ENCODE assay signal across 8 cellular contexts in genomic region chr3:98563661-98564281, GRCh38. TPM values are rescaled to one million over a fixed set of nuclear protein-coding genes. Genes with fewer than 3 reads are reported as not detected.
A peak's percentile ranks its signal among the peaks of the same experiment; 100 is the strongest.
DNase-seq lines count a peak whose midpoint lies in the region; ATAC-seq, FAIRE-seq and TF ChIP-seq lines count a peak whose summit lies in the region.

No MANE protein-coding gene starts in this region.

- H3K36me3 Mint-ChIP-seq in T-helper 1 cell treated with Interleukin-12 subunit alpha and Interleukin-12 subunit beta and Interleukin-4 antibody, amounts not matched to agents 30 μg/mL and 1 μg/mL, for 36 hours (ENCODE audit: low read depth) = peaks cover 24% of the 10 kb centered on the region
- H3K36me3 Mint-ChIP-seq in natural killer cell treated with Interleukin-12 subunit alpha and Interleukin-12 subunit beta and Interleukin-15 and Interleukin-18, amount 100 ng/mL, for 72 hours = peaks cover 11% of the 10 kb centered on the region

- no peak for TF ChIP-seq EP300 in A549 (IDR thresholded peaks at IDR 0.05)

- H3K4me3 ChIP-seq in A549 = no peak overlapping the region

- peak overlapping the region; percentile 97 for H3K27ac Mint-ChIP-seq in T-helper 1 cell treated with Interleukin-12 subunit alpha and Interleukin-12 subunit beta and Interleukin-4 antibody, amounts not matched to agents 30 μg/mL and 1 μg/mL, for 36 hours
- peak overlapping the region; percentile 92 to 98 for H3K27ac Mint-ChIP-seq in natural killer cell treated with Interleukin-12 subunit alpha and Interleukin-12 subunit beta and Interleukin-15 and Interleukin-18, amount 100 ng/mL, for 72 hours

- ATAC-seq in A549 = no peak
- peak; percentile 56 for ATAC-seq in GM18909 (IDR thresholded peaks at IDR 0.05; ENCODE audit: poor library complexity, unreplicated experiment)
- peak; percentile 50 for ATAC-seq in HG03095 (IDR thresholded peaks at IDR 0.05; ENCODE audit: unreplicated experiment)
- peak; percentile 58 to 72 for ATAC-seq in natural killer cell treated with Interleukin-12 subunit alpha and Interleukin-12 subunit beta and Interleukin-15 and Interleukin-18, amount 100 ng/mL, for 72 hours
- ATAC-seq in left ventricle myocardium superior = no peak

- H3K4me3 Mint-ChIP-seq in T-helper 1 cell treated with Interleukin-12 subunit alpha and Interleukin-12 subunit beta and Interleukin-4 antibody, amounts not matched to agents 30 μg/mL and 1 μg/mL, for 36 hours = peak overlapping the region; percentile 61
- peak overlapping the region; percentile 71 for H3K4me3 Mint-ChIP-seq in natural killer cell treated with Interleukin-12 subunit alpha and Interleukin-12 subunit beta and Interleukin-15 and Interleukin-18, amount 100 ng/mL, for 72 hours

- H3K27ac ChIP-seq in A549 = no peak overlapping the region

- CTCF ChIA-PET in A549 (lab: Yijun Ruan, JAX) = interaction anchor here (1.5 to 2.2 kb wide), 2 partner anchors 33 to 525 kb away, joined by 4 to 6 read pairs; no protein-coding TSS in a partner anchor

- TF ChIP-seq CTCF in A549 (IDR thresholded peaks at IDR 0.05) = no peak

- POLR2A ChIA-PET in A549 (lab: Yijun Ruan, JAX) = interaction anchor here (0.6 kb wide), 1 partner anchor 245 kb away, joined by 6 read pairs; no protein-coding TSS in a partner anchor

- peaks cover 5% of the 10 kb centered on the region for H3K9me3 Mint-ChIP-seq in T-helper 1 cell treated with Interleukin-12 subunit alpha and Interleukin-12 subunit beta and Interleukin-4 antibody, amounts not matched to agents 30 μg/mL and 1 μg/mL, for 36 hours
- no peaks in the 10 kb centered on the region for H3K9me3 Mint-ChIP-seq in natural killer cell treated with Interleukin-12 subunit alpha and Interleukin-12 subunit beta and Interleukin-15 and Interleukin-18, amount 100 ng/mL, for 72 hours

- no peak overlapping the region for H3K4me2 ChIP-seq in A549

- no peaks in the 10 kb centered on the region for H3K4me1 ChIP-seq in A549

- intact Hi-C loops in left ventricle myocardium superior (cut with micrococcal nuclease) = no loop called here

- H3K4me1 Mint-ChIP-seq in T-helper 1 cell treated with Interleukin-12 subunit alpha and Interleukin-12 subunit beta and Interleukin-4 antibody, amounts not matched to agents 30 μg/mL and 1 μg/mL, for 36 hours (ENCODE audit: low read depth) = peaks cover 69% of the 10 kb centered on the region
- H3K4me1 Mint-ChIP-seq in natural killer cell treated with Interleukin-12 subunit alpha and Interleukin-12 subunit beta and Interleukin-15 and Interleukin-18, amount 100 ng/mL, for 72 hours (ENCODE audit: low read depth in 2 of 2) = peaks cover 59 to 77% of the 10 kb centered on the region in 2 donors

- TF ChIP-seq POLR2A in A549 (IDR thresholded peaks at IDR 0.05; ENCODE audit: low read length) = no peak

- no peak for DNase-seq in A549 (ENCODE audit: low read depth in 1 of 2, low spot score in 1 of 2)
- DNase-seq in natural killer cell treated with Interleukin-12 subunit alpha and Interleukin-12 subunit beta and Interleukin-15 and Interleukin-18, amount 100 ng/mL, for 72 hours (ENCODE audit: low spot score) = no peak
- no peak for DNase-seq in stimulated activated naive CD4-positive, alpha-beta T cell treated with Interleukin-2 at 50 U/mL for 16 hours (lab: John Stamatoyannopoulos, UW)
- DNase-seq in NCI-H748 (lab: John Stamatoyannopoulos, UW; ENCODE audit: unreplicated experiment) = no peak
- no peak for DNase-seq in left ventricle myocardium superior

- H3K27me3 Mint-ChIP-seq in T-helper 1 cell treated with Interleukin-12 subunit alpha and Interleukin-12 subunit beta and Interleukin-4 antibody, amounts not matched to agents 30 μg/mL and 1 μg/mL, for 36 hours (ENCODE audit: low read depth) = no peaks in the 10 kb centered on the region
- no peaks in the 10 kb centered on the region for H3K27me3 Mint-ChIP-seq in natural killer cell treated with Interleukin-12 subunit alpha and Interleukin-12 subunit beta and Interleukin-15 and Interleukin-18, amount 100 ng/mL, for 72 hours

- no peaks in the 10 kb centered on the region for H3K9me3 ChIP-seq in A549

- FAIRE-seq in A549 (lab: Jason Lieb, UNC) = peak; percentile 72

- WGBS in A549 (ENCODE audit: missing lambda C conversion rate) = 37% methylated on average over 3 of the region's 4 CpGs

- no peak for TF ChIP-seq RAD21 in A549 (conservative IDR thresholded peaks at IDR 0.05 in 1 of 2, IDR thresholded peaks at IDR 0.05 in 1 of 2)

TF ChIP-seq in A549, 52 proteins besides CTCF, POLR2A, EP300 and RAD21:
- TF ChIP-seq MAFK (IDR thresholded peaks at IDR 0.05; ENCODE audit: partially characterized antibody) = no peak
- no peak for TF ChIP-seq CEBPB (IDR thresholded peaks at IDR 0.05)
- TF ChIP-seq EHF (CRISPR knock-in tag; IDR thresholded peaks at IDR 0.05) = no peak
- TF ChIP-seq HOXA7 (CRISPR knock-in tag; IDR thresholded peaks at IDR 0.05) = no peak
- no peak for TF ChIP-seq ATOH8 (CRISPR knock-in tag; IDR thresholded peaks at IDR 0.05; ENCODE audit: low read depth)
- no peak for TF ChIP-seq ELK1 (IDR thresholded peaks at IDR 0.05; ENCODE audit: low read depth, low read length)
- no peak for TF ChIP-seq ZSCAN20 (CRISPR knock-in tag; IDR thresholded peaks at IDR 0.05)
- TF ChIP-seq FOSB (CRISPR knock-in tag; IDR thresholded peaks at IDR 0.05) = no peak
- no peak for TF ChIP-seq E2F6 (IDR thresholded peaks at IDR 0.05; ENCODE audit: borderline replicate concordance, low read depth)
- TF ChIP-seq NPAS2 (CRISPR knock-in tag; IDR thresholded peaks at IDR 0.05; ENCODE audit: borderline replicate concordance) = no peak

RNA-seq across cellular contexts. Expression of gene CPOX, which starts 29.6 kb away (rescaled TPM):
- 28.0 and 30.3 TPM in 2 replicates for polyA plus RNA-seq in A549 (2011; rRNA removed)
- 19.1 and 22.4 TPM in 2 replicates for polyA plus RNA-seq in A549 (2012; cell fraction: cytosol; rRNA removed)
- polyA plus RNA-seq in A549 (2012; cell fraction: nucleus; rRNA removed) = 25.7 and 29.2 TPM in 2 replicates
- 20.8 to 25.7 TPM (median 22.1 TPM) in 3 replicates for polyA plus RNA-seq in A549 (2017; fragmentation: RNase III; extraction: RNeasy Plus Mini Kit Qiagen cat#74134 plus additional on column Dnase treatment)
- polyA minus RNA-seq in A549 (2011; rRNA and poly(A)+ RNA removed) = 9.8 and 15.9 TPM in 2 replicates
- total RNA-seq in natural killer cell treated with Interleukin-12 subunit alpha and Interleukin-12 subunit beta and Interleukin-15 and Interleukin-18, amount 100 ng/mL, for 72 hours = 10 to 100 TPM; 35.7 to 84.3 TPM
- total RNA-seq in left ventricle myocardium superior = 12.1 TPM

RNA-seq across cellular contexts. Expression of gene GPR15, which starts 32.0 kb away (rescaled TPM):
- polyA plus RNA-seq in A549 (2011; rRNA removed) = not detected in 2 replicates
- polyA plus RNA-seq in A549 (2012; cell fraction: cytosol; rRNA removed) = not detected in 2 replicates
- not detected in 2 replicates for polyA plus RNA-seq in A549 (2012; cell fraction: nucleus; rRNA removed)
- not detected in 3 replicates for polyA plus RNA-seq in A549 (2017; fragmentation: RNase III; extraction: RNeasy Plus Mini Kit Qiagen cat#74134 plus additional on column Dnase treatment)
- not detected in 2 replicates for polyA minus RNA-seq in A549 (2011; rRNA and poly(A)+ RNA removed)
- 10 to 100 TPM in 1 of 2 donors, 1 to 10 TPM in 1; 1.4 to 13.2 TPM for total RNA-seq in natural killer cell treated with Interleukin-12 subunit alpha and Interleukin-12 subunit beta and Interleukin-15 and Interleukin-18, amount 100 ng/mL, for 72 hours
- not detected for total RNA-seq in left ventricle myocardium superior

RNA-seq across cellular contexts. Expression of gene CLDND1, which starts 41.1 kb away (rescaled TPM):
- 150 TPM in 2 replicates for polyA plus RNA-seq in A549 (2011; rRNA removed)
- 52.7 and 60.5 TPM in 2 replicates for polyA plus RNA-seq in A549 (2012; cell fraction: cytosol; rRNA removed)
- polyA plus RNA-seq in A549 (2012; cell fraction: nucleus; rRNA removed) = 34.2 and 70.8 TPM in 2 replicates
- 45.2 to 50.5 TPM (median 49.0 TPM) in 3 replicates for polyA plus RNA-seq in A549 (2017; fragmentation: RNase III; extraction: RNeasy Plus Mini Kit Qiagen cat#74134 plus additional on column Dnase treatment)
- polyA minus RNA-seq in A549 (2011; rRNA and poly(A)+ RNA removed) = 91.7 and 96.3 TPM in 2 replicates
- 100 to 1,000 TPM; 352 to 548 TPM for total RNA-seq in natural killer cell treated with Interleukin-12 subunit alpha and Interleukin-12 subunit beta and Interleukin-15 and Interleukin-18, amount 100 ng/mL, for 72 hours
- 75.6 TPM for total RNA-seq in left ventricle myocardium superior

Comparison
In these comparisons a context has a peak if more than half of its experiments do, and no peak if none do; other contexts are left out.
1. ATAC-seq: peak in GM18909 (single experiment), HG03095 (single experiment) and natural killer cell treated with Interleukin-12 subunit alpha and Interleukin-12 subunit beta and Interleukin-15 and Interleukin-18, amount 100 ng/mL, for 72 hours (2 of 2); none in A549 (0 of 2) and left ventricle myocardium superior (single experiment).